In the genomic region with DNA sequence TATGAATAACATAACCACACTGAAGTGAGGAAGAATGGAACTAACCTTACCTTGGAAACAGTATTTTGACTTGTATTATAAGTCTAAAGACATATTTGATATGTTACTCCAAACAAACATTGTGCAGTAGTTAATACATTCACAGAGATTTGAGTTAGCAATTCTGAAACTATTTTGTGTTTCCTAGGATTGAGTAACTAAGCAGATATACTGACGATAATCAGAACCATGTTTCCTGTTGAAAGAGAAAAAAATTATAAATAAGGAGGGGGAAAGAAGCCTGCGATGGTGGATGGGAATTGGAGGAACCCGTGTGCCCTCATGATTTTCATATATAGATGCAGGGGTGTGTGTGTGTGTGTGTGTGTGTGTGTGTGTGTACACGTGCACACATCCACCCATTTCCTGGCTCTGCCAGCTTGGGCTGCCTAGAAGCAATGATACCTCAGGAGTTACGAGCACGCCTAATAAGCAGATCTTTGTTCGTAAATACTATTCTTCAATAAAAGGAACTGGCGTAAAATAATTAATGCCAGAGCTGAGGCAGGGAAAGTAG, we compare ENCODE assay signal across 14 cellular contexts. TPM values are rescaled to one million over a fixed set of nuclear protein-coding genes. Genes with fewer than 3 reads are reported as not detected.
DNase-seq lines count a peak whose midpoint lies in the region; ATAC-seq, FAIRE-seq and TF ChIP-seq lines count a peak whose summit lies in the region.
"Had no signal": no experiment of that assay in that cellular context is flagged by ENCODE, and none has a peak within 500 bp of the region (broad histone marks: within the 10 kb centered on the region; RNA-seq: fewer than 3 reads in every experiment).

No MANE protein-coding gene starts in this region.

- peaks cover 17 to 46% of the 10 kb centered on the region in 2 donors for H3K36me3 Mint-ChIP-seq in activated T-cell treated with anti-CD3 and anti-CD28 coated beads, Interleukin-2, amount 50 U/mL, for 72 hours (ENCODE audit: insufficient read depth in 2 of 2)
- peaks cover 32% of the 10 kb centered on the region for H3K36me3 Mint-ChIP-seq in activated B cell treated with CpG ODN at 0.5 μM for 24 hours (ENCODE audit: low read depth)

- peak overlapping the region; percentile 99 for H3K27ac Mint-ChIP-seq in activated T-cell treated with anti-CD3 and anti-CD28 coated beads, Interleukin-2, amount 50 U/mL, for 72 hours
- H3K27ac Mint-ChIP-seq in activated B cell treated with CpG ODN at 0.5 μM for 24 hours, result peak overlapping the region; percentile 86
- H3K27ac Mint-ChIP-seq in stimulated activated naive CD8-positive, alpha-beta T cell treated with anti-CD3 and anti-CD28 coated beads, Interleukin-15, amount 100 ng/mL, for 72 hours, result peak overlapping the region; percentile 92 to 96

- CTCF ChIA-PET in activated B cell treated with CpG ODN at 0.5 μM for 24 hours (lab: Charles Lee), result interaction anchor here (1.0 to 2.5 kb wide), 6 partner anchors 12 to 107 kb away, joined by 3 to 26 read pairs (median 4); no protein-coding TSS in a partner anchor

- no peak overlapping the region for H3K4me3 ChIP-seq in fibroblast of mammary gland (ENCODE audit: control insufficient read depth, low read depth, low read length)
- H3K4me3 ChIP-seq: K562, transverse colon had no signal

- DNase-seq in activated T-cell treated with anti-CD3 and anti-CD28 coated beads, Interleukin-2, amount 50 U/mL, for 72 hours, result no peak
- DNase-seq in activated T-cell treated with anti-CD3 and anti-CD28 coated beads, Interleukin-2, amount 50 U/mL, for 48 hours, result no peak
- DNase-seq in activated B cell treated with CpG ODN at 0.5 μM for 24 hours, result no peak
- peak; percentile 68 for DNase-seq in fibroblast of mammary gland (ENCODE audit: low read depth)
- DNase-seq in stimulated activated naive CD8-positive, alpha-beta T cell treated with anti-CD3 and anti-CD28 coated beads, Interleukin-15, amount 100 ng/mL, for 72 hours, result no peak
- no peak for DNase-seq in NOMO-1 treated with DMSO at 0.1 percent for 48 hours (lab: John Stamatoyannopoulos, UW; ENCODE audit: unreplicated experiment)
- no peak for DNase-seq in H54 (ENCODE audit: insufficient read length, low spot score)
- DNase-seq in SHP77 (lab: John Stamatoyannopoulos, UW), result no peak
- DNase-seq: ACHN, DMS53, hippocampal formation, NCI-H526 treated with DMSO at 0.1 percent for 48 hours, transverse colon had no signal

- no peak for TF ChIP-seq CTCF in activated B cell treated with CpG ODN at 0.5 μM for 24 hours (IDR thresholded peaks at IDR 0.05)
- TF ChIP-seq CTCF in fibroblast of mammary gland (conservative IDR thresholded peaks at IDR 0.05; ENCODE audit: control insufficient read depth, insufficient read depth, low read depth, low read length), result no peak

- no peak for TF ChIP-seq POLR2A in H54 (IDR thresholded peaks at IDR 0.05; ENCODE audit: low read depth, low read length)

- H3K27me3 Mint-ChIP-seq in activated T-cell treated with anti-CD3 and anti-CD28 coated beads, Interleukin-2, amount 50 U/mL, for 72 hours (ENCODE audit: low read depth), result no peaks in the 10 kb centered on the region
- no peaks in the 10 kb centered on the region for H3K27me3 Mint-ChIP-seq in activated B cell treated with CpG ODN at 0.5 μM for 24 hours
- H3K27me3 Mint-ChIP-seq in stimulated activated naive CD8-positive, alpha-beta T cell treated with anti-CD3 and anti-CD28 coated beads, Interleukin-15, amount 100 ng/mL, for 72 hours, result no peaks in the 10 kb centered on the region

- intact Hi-C loops in activated B cell treated with CpG ODN at 0.5 μM for 24 hours (cut with micrococcal nuclease), result loop anchor here (1.0 kb wide), 1 partner anchor 57 kb away; the partner anchor contains the start of gene LPIN2

- H3K4me3 Mint-ChIP-seq in activated T-cell treated with anti-CD3 and anti-CD28 coated beads, Interleukin-2, amount 50 U/mL, for 72 hours, result peak overlapping the region; percentile 59 to 93
- H3K4me3 Mint-ChIP-seq in activated B cell treated with CpG ODN at 0.5 μM for 24 hours, result peak overlapping the region; percentile 63
- H3K4me3 Mint-ChIP-seq in stimulated activated naive CD8-positive, alpha-beta T cell treated with anti-CD3 and anti-CD28 coated beads, Interleukin-15, amount 100 ng/mL, for 72 hours, result peak overlapping the region; percentile 73 to 79

- FAIRE-seq in H54 (lab: Jason Lieb, UNC), result no peak
- FAIRE-seq: K562 had no signal

- POLR2A ChIA-PET in activated B cell treated with CpG ODN at 0.5 μM for 24 hours (lab: Charles Lee), result interaction anchor here (1.2 to 10.5 kb wide), 6 partner anchors 8 to 291 kb away, joined by 7 to 294 read pairs (median 18); partner anchors contain the start of genes EMILIN2 and MYL12A

- peaks cover 76% of the 10 kb centered on the region for H3K4me1 Mint-ChIP-seq in activated T-cell treated with anti-CD3 and anti-CD28 coated beads, Interleukin-2, amount 50 U/mL, for 72 hours (ENCODE audit: low read depth)
- H3K4me1 Mint-ChIP-seq in activated B cell treated with CpG ODN at 0.5 μM for 24 hours, result peaks cover 54% of the 10 kb centered on the region
- H3K4me1 Mint-ChIP-seq in stimulated activated naive CD8-positive, alpha-beta T cell treated with anti-CD3 and anti-CD28 coated beads, Interleukin-15, amount 100 ng/mL, for 72 hours, result peaks cover 74% of the 10 kb centered on the region

- peak in 1 of 2 donors; percentile 17 for ATAC-seq in activated T-cell treated with anti-CD3 and anti-CD28 coated beads, Interleukin-2, amount 50 U/mL, for 72 hours (replicated peaks in 1 of 2)
- no peak for ATAC-seq in activated B cell treated with CpG ODN at 0.5 μM for 24 hours (ENCODE audit: low read depth)
- ATAC-seq in stimulated activated naive CD8-positive, alpha-beta T cell treated with anti-CD3 and anti-CD28 coated beads, Interleukin-15, amount 100 ng/mL, for 72 hours, result no peak
- ATAC-seq: K562 had no signal

- H3K9me3 Mint-ChIP-seq in activated T-cell treated with anti-CD3 and anti-CD28 coated beads, Interleukin-2, amount 50 U/mL, for 72 hours, result no peaks in the 10 kb centered on the region
- H3K9me3 Mint-ChIP-seq in activated B cell treated with CpG ODN at 0.5 μM for 24 hours, result no peaks in the 10 kb centered on the region
- H3K9me3 Mint-ChIP-seq in stimulated activated naive CD8-positive, alpha-beta T cell treated with anti-CD3 and anti-CD28 coated beads, Interleukin-15, amount 100 ng/mL, for 72 hours, result no peaks in the 10 kb centered on the region

RNA-seq across cellular contexts. Expression of gene LPIN2, which starts 56.9 kb away (rescaled TPM):
- 100 to 1,000 TPM; 101 to 106 TPM for total RNA-seq in activated T-cell treated with anti-CD3 and anti-CD28 coated beads, Interleukin-2, amount 50 U/mL, for 72 hours
- 21.8 and 24.4 TPM in 2 replicates for total RNA-seq in activated B cell treated with CpG ODN at 0.5 μM for 24 hours
